In the genomic region with DNA sequence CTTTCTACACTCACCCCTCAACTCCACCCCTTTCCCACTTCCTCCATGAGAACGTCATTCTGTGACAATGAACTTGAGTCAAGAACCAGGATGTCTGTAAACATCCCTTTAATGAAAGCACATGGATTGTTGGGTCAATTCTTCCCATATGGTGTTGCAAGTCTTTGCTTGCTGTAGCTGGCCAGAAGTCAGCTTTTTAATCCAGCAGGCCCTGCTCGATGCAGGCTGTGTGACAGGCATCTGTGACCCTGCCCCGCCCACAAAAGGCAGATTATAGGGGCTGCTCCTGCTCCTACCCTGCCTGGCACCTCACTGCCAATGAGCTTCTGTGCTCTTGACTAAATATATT, we compare ENCODE assay signal across 9 cellular contexts.
DNase-seq lines count a peak whose midpoint lies in the region; ATAC-seq and TF ChIP-seq lines count a peak whose summit lies in the region.
"Had no signal": no experiment of that assay in that cellular context is flagged by ENCODE, and none has a peak within 500 bp of the region (broad histone marks: within the 10 kb centered on the region; RNA-seq: fewer than 3 reads in every experiment).

No MANE protein-coding gene starts in this region.

- intact Hi-C loops in sigmoid colon (cut with DNase I): loop anchor here (5.0 kb wide), 4 partner anchors 65 to 620 kb away; a partner anchor contains a TSS

- peaks cover 0 to 68% (median 51%) of the 10 kb centered on the region in 4 donors for H3K4me1 ChIP-seq in sigmoid colon

- no peaks in the 10 kb centered on the region for H3K36me3 ChIP-seq in sigmoid colon

- TF ChIP-seq POLR2A in sigmoid colon (IDR thresholded peaks at IDR 0.05): no peak

- DNase-seq in EL (peak; percentile 75), NCI-H69 (lab: John Stamatoyannopoulos, UW) (peak; percentile 92), fibroblast of gingiva (ENCODE audit: low read depth) (peak; percentile 97), sigmoid colon (no peak), NCI-H226 (no peak), ecto neural progenitor cell (ENCODE audit: low spot score) (no peak)
- DNase-seq in stimulated activated CD4-positive, alpha-beta T cell treated with anti-CD3 and anti-CD28 coated beads, Interleukin-2, amount 100 ng/mL, for 24 hours: no peak
- DNase-seq: NCI-H748 treated with DMSO at 0.1 percent for 48 hours had no signal

- ATAC-seq in HG03354 (IDR thresholded peaks at IDR 0.05; ENCODE audit: poor library complexity, severe bottlenecking, unreplicated experiment): no peak

- H3K27ac ChIP-seq in sigmoid colon: peak overlapping the region; percentile 83 to 88 (median 84)

- WGBS in sigmoid colon, 2 donors: 26 to 46% methylated on average over 3 of the region's 3 CpGs

- H3K27me3 ChIP-seq in sigmoid colon: no peaks in the 10 kb centered on the region

- peak in 2 of 4 donors; percentile 28 to 34 for TF ChIP-seq EP300 in sigmoid colon (IDR thresholded peaks at IDR 0.05)

- no peaks in the 10 kb centered on the region for H3K9me3 ChIP-seq in sigmoid colon

- no peak overlapping the region for H3K4me3 ChIP-seq in sigmoid colon

- TF ChIP-seq CTCF in sigmoid colon (IDR thresholded peaks at IDR 0.05): no peak

Comparison
In these comparisons a context has a peak if more than half of its experiments do, and no peak if none do; other contexts are left out.
1. DNase-seq: peak in EL (single experiment), NCI-H69 (single experiment) and fibroblast of gingiva (single experiment); none in sigmoid colon (single experiment), stimulated activated CD4-positive, alpha-beta T cell treated with anti-CD3 and anti-CD28 coated beads, Interleukin-2, amount 100 ng/mL, for 24 hours (0 of 2), NCI-H226 (single experiment) and ecto neural progenitor cell (single experiment).